In genomic region chr7:130024390-130024789, GRCh38 we compare ENCODE assay signal across 2 cellular contexts.
TF ChIP-seq lines count a peak whose summit lies in the region.

No MANE protein-coding gene starts in this region.

TF ChIP-seq in IMR-90, 13 proteins besides CTCF, POLR2A, EP300 and RAD21:
- no peak for TF ChIP-seq MAFK (IDR thresholded peaks at IDR 0.05; ENCODE audit: low read depth, low read length)
- TF ChIP-seq SMC3 (IDR thresholded peaks at IDR 0.05; ENCODE audit: low read depth, low read length): no peak
- TF ChIP-seq MAZ (IDR thresholded peaks at IDR 0.05; ENCODE audit: borderline replicate concordance, low read depth, low read length): no peak
- TF ChIP-seq RCOR1 (IDR thresholded peaks at IDR 0.05; ENCODE audit: insufficient replicate concordance, low read length): no peak
- no peak for TF ChIP-seq BHLHE40 (IDR thresholded peaks at IDR 0.05; ENCODE audit: low read depth, low read length)
- no peak for TF ChIP-seq CEBPB (IDR thresholded peaks at IDR 0.05; ENCODE audit: low read depth, low read length)
- TF ChIP-seq FOS (IDR thresholded peaks at IDR 0.05; ENCODE audit: low read depth, low read length): no peak
- no peak for TF ChIP-seq RFX5 (IDR thresholded peaks at IDR 0.05; ENCODE audit: low read depth, low read length)
- no peak for TF ChIP-seq ELK1 (IDR thresholded peaks at IDR 0.05; ENCODE audit: borderline replicate concordance, low read depth, low read length)

TF ChIP-seq in K562, 482 proteins besides CTCF, POLR2A, EP300 and RAD21 (continues in another document):
- TF ChIP-seq ZNF133 (CRISPR knock-in tag; IDR thresholded peaks at IDR 0.05) (no peak), SP1 (CRISPR knock-in tag; IDR thresholded peaks at IDR 0.05) (0 out of 2 replicates have a peak, but pooled peaks have one; percentile 6), HCFC1 (IDR thresholded peaks at IDR 0.05; ENCODE audit: low read depth, low read length) (no peak), ADNP (tag; IDR thresholded peaks at IDR 0.05) (no peak), PTBP1 (IDR thresholded peaks at IDR 0.05; ENCODE audit: low read depth, low read length) (no peak), CC2D1A (IDR thresholded peaks at IDR 0.05) (no peak), BRF1 (IDR thresholded peaks at IDR 0.05; ENCODE audit: borderline replicate concordance, extremely low read depth, insufficient read length) (no peak), ZC3H4 (CRISPR knock-in tag; IDR thresholded peaks at IDR 0.05; ENCODE audit: borderline replicate concordance) (no peak), POLR2G (IDR thresholded peaks at IDR 0.05; ENCODE audit: low read depth, low read length) (no peak), MCM2 (IDR thresholded peaks at IDR 0.05; ENCODE audit: low read depth) (no peak), MAFG (tag; conservative IDR thresholded peaks at IDR 0.05) (0 out of 2 replicates have a peak, but pooled peaks have one; percentile 12), JUND (IDR thresholded peaks at IDR 0.05; ENCODE audit: borderline replicate concordance, low read depth, low read length) (peak; percentile 50; the same call in 1 of the 2 replicates), JUND (tag; IDR thresholded peaks at IDR 0.05; ENCODE audit: borderline replicate concordance, low read depth, low read length) (peak; percentile 62; the same call in 1 of the 3 replicates), ZNF263 (CRISPR knock-in tag; IDR thresholded peaks at IDR 0.05; ENCODE audit: borderline replicate concordance) (0 out of 2 replicates have a peak, but pooled peaks have one; percentile 36), ARID3B (CRISPR knock-in tag; IDR thresholded peaks at IDR 0.05; ENCODE audit: borderline replicate concordance) (no peak), ZNF507 (tag; conservative IDR thresholded peaks at IDR 0.05) (no peak), E2F3 (CRISPR knock-in tag; IDR thresholded peaks at IDR 0.05) (no peak), TEAD1 (CRISPR knock-in tag; IDR thresholded peaks at IDR 0.05) (0 out of 4 replicates have a peak, but pooled peaks of 1 of the 2 experiments have one; percentile 35), NELFE (IDR thresholded peaks at IDR 0.05; ENCODE audit: insufficient read depth, insufficient read length) (no peak), CBX2 (IDR thresholded peaks at IDR 0.05; ENCODE audit: insufficient read depth, low read length, poor library complexity, severe bottlenecking) (no peak), HEY1 (CRISPR knock-in tag; IDR thresholded peaks at IDR 0.05; ENCODE audit: borderline replicate concordance) (peak; percentile 25; the same call in 1 of the 2 replicates), ELK1 (CRISPR knock-in tag; IDR thresholded peaks at IDR 0.05) (no peak), CBFA2T3 (IDR thresholded peaks at IDR 0.05) (no peak), ZNF124 (CRISPR knock-in tag; IDR thresholded peaks at IDR 0.05) (no peak), HDAC2 (IDR thresholded peaks at IDR 0.05) (no peak), STAT5B (CRISPR knock-in tag; IDR thresholded peaks at IDR 0.05) (no peak), GTF3C2 (IDR thresholded peaks at IDR 0.05; ENCODE audit: borderline replicate concordance, extremely low read depth, insufficient read length) (no peak), ZNF766 (CRISPR knock-in tag; conservative IDR thresholded peaks at IDR 0.05) (0 out of 2 replicates have a peak, but pooled peaks have one; percentile 16)
- TF ChIP-seq, protein P1, sequence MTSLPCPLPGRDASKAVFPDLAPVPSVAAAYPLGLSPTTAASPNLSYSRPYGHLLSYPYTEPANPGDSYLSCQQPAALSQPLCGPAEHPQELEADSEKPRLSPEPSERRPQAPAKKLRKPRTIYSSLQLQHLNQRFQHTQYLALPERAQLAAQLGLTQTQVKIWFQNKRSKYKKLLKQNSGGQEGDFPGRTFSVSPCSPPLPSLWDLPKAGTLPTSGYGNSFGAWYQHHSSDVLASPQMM (CRISPR knock-in tag; IDR thresholded peaks at IDR 0.05): no peak
- TF ChIP-seq, protein P2, sequence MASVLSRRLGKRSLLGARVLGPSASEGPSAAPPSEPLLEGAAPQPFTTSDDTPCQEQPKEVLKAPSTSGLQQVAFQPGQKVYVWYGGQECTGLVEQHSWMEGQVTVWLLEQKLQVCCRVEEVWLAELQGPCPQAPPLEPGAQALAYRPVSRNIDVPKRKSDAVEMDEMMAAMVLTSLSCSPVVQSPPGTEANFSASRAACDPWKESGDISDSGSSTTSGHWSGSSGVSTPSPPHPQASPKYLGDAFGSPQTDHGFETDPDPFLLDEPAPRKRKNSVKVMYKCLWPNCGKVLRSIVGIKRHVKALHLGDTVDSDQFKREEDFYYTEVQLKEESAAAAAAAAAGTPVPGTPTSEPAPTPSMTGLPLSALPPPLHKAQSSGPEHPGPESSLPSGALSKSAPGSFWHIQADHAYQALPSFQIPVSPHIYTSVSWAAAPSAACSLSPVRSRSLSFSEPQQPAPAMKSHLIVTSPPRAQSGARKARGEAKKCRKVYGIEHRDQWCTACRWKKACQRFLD (CRISPR knock-in tag; IDR thresholded peaks at IDR 0.05): no peak
- TF ChIP-seq, protein P3, sequence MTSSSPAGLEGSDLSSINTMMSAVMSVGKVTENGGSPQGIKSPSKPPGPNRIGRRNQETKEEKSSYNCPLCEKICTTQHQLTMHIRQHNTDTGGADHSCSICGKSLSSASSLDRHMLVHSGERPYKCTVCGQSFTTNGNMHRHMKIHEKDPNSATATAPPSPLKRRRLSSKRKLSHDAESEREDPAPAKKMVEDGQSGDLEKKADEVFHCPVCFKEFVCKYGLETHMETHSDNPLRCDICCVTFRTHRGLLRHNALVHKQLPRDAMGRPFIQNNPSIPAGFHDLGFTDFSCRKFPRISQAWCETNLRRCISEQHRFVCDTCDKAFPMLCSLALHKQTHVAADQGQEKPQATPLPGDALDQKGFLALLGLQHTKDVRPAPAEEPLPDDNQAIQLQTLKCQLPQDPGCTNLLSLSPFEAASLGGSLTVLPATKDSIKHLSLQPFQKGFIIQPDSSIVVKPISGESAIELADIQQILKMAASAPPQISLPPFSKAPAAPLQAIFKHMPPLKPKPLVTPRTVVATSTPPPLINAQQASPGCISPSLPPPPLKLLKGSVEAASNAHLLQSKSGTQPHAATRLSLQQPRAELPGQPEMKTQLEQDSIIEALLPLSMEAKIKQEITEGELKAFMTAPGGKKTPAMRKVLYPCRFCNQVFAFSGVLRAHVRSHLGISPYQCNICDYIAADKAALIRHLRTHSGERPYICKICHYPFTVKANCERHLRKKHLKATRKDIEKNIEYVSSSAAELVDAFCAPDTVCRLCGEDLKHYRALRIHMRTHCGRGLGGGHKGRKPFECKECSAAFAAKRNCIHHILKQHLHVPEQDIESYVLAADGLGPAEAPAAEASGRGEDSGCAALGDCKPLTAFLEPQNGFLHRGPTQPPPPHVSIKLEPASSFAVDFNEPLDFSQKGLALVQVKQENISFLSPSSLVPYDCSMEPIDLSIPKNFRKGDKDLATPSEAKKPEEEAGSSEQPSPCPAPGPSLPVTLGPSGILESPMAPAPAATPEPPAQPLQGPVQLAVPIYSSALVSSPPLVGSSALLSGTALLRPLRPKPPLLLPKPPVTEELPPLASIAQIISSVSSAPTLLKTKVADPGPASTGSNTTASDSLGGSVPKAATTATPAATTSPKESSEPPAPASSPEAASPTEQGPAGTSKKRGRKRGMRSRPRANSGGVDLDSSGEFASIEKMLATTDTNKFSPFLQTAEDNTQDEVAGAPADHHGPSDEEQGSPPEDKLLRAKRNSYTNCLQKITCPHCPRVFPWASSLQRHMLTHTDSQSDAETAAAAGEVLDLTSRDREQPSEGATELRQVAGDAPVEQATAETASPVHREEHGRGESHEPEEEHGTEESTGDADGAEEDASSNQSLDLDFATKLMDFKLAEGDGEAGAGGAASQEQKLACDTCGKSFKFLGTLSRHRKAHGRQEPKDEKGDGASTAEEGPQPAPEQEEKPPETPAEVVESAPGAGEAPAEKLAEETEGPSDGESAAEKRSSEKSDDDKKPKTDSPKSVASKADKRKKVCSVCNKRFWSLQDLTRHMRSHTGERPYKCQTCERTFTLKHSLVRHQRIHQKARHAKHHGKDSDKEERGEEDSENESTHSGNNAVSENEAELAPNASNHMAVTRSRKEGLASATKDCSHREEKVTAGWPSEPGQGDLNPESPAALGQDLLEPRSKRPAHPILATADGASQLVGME (CRISPR knock-in tag; IDR thresholded peaks at IDR 0.05): no peak
- TF ChIP-seq, protein P4, sequence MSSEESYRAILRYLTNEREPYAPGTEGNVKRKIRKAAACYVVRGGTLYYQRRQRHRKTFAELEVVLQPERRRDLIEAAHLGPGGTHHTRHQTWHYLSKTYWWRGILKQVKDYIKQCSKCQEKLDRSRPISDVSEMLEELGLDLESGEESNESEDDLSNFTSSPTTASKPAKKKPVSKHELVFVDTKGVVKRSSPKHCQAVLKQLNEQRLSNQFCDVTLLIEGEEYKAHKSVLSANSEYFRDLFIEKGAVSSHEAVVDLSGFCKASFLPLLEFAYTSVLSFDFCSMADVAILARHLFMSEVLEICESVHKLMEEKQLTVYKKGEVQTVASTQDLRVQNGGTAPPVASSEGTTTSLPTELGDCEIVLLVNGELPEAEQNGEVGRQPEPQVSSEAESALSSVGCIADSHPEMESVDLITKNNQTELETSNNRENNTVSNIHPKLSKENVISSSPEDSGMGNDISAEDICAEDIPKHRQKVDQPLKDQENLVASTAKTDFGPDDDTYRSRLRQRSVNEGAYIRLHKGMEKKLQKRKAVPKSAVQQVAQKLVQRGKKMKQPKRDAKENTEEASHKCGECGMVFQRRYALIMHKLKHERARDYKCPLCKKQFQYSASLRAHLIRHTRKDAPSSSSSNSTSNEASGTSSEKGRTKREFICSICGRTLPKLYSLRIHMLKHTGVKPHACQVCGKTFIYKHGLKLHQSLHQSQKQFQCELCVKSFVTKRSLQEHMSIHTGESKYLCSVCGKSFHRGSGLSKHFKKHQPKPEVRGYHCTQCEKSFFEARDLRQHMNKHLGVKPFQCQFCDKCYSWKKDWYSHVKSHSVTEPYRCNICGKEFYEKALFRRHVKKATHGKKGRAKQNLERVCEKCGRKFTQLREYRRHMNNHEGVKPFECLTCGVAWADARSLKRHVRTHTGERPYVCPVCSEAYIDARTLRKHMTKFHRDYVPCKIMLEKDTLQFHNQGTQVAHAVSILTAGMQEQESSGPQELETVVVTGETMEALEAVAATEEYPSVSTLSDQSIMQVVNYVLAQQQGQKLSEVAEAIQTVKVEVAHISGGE (CRISPR knock-in tag; IDR thresholded peaks at IDR 0.05): 0 out of 6 replicates have a peak, but pooled peaks of 1 of the 3 experiments have one; percentile 23
- TF ChIP-seq, protein P5, sequence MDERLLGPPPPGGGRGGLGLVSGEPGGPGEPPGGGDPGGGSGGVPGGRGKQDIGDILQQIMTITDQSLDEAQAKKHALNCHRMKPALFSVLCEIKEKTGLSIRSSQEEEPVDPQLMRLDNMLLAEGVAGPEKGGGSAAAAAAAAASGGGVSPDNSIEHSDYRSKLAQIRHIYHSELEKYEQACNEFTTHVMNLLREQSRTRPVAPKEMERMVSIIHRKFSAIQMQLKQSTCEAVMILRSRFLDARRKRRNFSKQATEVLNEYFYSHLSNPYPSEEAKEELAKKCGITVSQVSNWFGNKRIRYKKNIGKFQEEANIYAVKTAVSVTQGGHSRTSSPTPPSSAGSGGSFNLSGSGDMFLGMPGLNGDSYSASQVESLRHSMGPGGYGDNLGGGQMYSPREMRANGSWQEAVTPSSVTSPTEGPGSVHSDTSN (CRISPR knock-in tag; IDR thresholded peaks at IDR 0.05; ENCODE audit: low read depth): no peak
- TF ChIP-seq, protein P5 (tag; conservative IDR thresholded peaks at IDR 0.05; ENCODE audit: low read depth): 0 out of 2 replicates have a peak, but pooled peaks have one; percentile 22
- TF ChIP-seq, protein P6, sequence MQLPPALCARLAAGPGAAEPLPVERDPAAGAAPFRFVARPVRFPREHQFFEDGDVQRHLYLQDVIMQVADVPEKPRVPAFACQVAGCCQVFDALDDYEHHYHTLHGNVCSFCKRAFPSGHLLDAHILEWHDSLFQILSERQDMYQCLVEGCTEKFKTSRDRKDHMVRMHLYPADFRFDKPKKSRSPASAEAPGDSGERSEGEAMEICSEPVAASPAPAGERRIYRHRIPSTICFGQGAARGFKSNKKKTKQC (CRISPR knock-in tag; IDR thresholded peaks at IDR 0.05): no peak
